1 cellular context compared by ENCODE assay signal in the genomic region with DNA sequence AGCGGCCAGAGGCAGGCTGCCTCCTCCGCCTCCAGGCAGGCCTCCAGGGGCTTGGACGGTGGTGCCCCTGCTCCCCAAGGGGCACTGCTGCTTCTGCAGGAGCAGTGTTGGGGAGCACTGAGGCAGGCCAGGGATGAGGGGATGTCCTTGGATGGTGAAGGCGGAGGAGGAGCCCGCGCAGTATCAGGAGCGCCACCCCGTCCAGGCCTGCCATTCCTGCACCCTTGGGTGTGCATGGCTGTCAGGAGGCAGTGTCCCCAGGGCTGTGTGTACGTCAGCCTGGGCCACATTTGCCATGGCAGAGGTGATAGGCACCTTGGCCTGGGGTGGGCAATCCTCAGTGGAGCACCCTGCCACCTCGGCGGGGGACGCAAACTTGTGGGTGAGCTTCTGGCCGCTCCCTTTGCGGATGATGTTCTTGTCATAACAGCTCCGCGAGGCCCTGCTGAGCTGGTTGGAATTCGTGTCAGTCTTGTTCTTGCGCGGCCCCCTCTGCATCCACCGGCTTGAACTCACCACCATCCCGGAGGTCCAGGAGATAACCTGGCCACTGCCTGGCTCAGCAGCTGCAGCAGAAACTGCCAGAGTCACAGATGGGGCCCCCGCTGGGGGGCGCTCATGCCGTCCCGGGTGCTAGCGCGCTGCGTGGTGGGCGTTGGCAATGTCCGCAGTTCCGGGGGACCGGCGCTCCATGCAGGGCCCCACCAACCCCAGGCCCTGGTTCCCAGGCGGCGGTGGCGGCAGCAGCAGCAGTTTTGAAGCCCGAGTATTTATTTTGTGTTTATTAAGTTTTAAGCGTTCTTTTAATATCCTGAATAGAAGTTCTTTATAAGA.
TF ChIP-seq lines count a peak whose summit lies in the region.

No MANE protein-coding gene starts in this region.

TF ChIP-seq in WTC11, 78 proteins besides CTCF, POLR2A, EP300 and RAD21 (continued from another document):
- TF ChIP-seq, protein P1, sequence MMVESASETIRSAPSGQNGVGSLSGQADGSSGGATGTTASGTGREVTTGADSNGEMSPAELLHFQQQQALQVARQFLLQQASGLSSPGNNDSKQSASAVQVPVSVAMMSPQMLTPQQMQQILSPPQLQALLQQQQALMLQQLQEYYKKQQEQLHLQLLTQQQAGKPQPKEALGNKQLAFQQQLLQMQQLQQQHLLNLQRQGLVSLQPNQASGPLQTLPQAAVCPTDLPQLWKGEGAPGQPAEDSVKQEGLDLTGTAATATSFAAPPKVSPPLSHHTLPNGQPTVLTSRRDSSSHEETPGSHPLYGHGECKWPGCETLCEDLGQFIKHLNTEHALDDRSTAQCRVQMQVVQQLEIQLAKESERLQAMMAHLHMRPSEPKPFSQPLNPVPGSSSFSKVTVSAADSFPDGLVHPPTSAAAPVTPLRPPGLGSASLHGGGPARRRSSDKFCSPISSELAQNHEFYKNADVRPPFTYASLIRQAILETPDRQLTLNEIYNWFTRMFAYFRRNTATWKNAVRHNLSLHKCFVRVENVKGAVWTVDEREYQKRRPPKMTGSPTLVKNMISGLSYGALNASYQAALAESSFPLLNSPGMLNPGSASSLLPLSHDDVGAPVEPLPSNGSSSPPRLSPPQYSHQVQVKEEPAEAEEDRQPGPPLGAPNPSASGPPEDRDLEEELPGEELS (CRISPR knock-in tag; IDR thresholded peaks at IDR 0.05) = no peak
- TF ChIP-seq, protein P2, sequence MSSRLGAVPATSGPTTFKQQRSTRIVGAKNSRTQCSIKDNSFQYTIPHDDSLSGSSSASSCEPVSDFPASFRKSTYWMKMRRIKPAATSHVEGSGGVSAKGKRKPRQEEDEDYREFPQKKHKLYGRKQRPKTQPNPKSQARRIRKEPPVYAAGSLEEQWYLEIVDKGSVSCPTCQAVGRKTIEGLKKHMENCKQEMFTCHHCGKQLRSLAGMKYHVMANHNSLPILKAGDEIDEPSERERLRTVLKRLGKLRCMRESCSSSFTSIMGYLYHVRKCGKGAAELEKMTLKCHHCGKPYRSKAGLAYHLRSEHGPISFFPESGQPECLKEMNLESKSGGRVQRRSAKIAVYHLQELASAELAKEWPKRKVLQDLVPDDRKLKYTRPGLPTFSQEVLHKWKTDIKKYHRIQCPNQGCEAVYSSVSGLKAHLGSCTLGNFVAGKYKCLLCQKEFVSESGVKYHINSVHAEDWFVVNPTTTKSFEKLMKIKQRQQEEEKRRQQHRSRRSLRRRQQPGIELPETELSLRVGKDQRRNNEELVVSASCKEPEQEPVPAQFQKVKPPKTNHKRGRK (CRISPR knock-in tag; IDR thresholded peaks at IDR 0.05; ENCODE audit: borderline replicate concordance) = no peak
- TF ChIP-seq JAZF1 (CRISPR knock-in tag; IDR thresholded peaks at IDR 0.05) (no peak), GABPB1 (CRISPR knock-in tag; IDR thresholded peaks at IDR 0.05) (no peak), HMGA2 (CRISPR knock-in tag; IDR thresholded peaks at IDR 0.05) (no peak), FOXK1 (CRISPR knock-in tag; IDR thresholded peaks at IDR 0.05) (no peak), SP1 (CRISPR knock-in tag; conservative IDR thresholded peaks at IDR 0.05) (no peak), ZNF232 (CRISPR knock-in tag; IDR thresholded peaks at IDR 0.05) (no peak), CREM (CRISPR knock-in tag; IDR thresholded peaks at IDR 0.05) (no peak), RORB (CRISPR knock-in tag; IDR thresholded peaks at IDR 0.05) (no peak)
- TF ChIP-seq, protein P3, sequence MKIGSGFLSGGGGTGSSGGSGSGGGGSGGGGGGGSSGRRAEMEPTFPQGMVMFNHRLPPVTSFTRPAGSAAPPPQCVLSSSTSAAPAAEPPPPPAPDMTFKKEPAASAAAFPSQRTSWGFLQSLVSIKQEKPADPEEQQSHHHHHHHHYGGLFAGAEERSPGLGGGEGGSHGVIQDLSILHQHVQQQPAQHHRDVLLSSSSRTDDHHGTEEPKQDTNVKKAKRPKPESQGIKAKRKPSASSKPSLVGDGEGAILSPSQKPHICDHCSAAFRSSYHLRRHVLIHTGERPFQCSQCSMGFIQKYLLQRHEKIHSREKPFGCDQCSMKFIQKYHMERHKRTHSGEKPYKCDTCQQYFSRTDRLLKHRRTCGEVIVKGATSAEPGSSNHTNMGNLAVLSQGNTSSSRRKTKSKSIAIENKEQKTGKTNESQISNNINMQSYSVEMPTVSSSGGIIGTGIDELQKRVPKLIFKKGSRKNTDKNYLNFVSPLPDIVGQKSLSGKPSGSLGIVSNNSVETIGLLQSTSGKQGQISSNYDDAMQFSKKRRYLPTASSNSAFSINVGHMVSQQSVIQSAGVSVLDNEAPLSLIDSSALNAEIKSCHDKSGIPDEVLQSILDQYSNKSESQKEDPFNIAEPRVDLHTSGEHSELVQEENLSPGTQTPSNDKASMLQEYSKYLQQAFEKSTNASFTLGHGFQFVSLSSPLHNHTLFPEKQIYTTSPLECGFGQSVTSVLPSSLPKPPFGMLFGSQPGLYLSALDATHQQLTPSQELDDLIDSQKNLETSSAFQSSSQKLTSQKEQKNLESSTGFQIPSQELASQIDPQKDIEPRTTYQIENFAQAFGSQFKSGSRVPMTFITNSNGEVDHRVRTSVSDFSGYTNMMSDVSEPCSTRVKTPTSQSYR (CRISPR knock-in tag; IDR thresholded peaks at IDR 0.05) = no peak
- TF ChIP-seq, protein P4, sequence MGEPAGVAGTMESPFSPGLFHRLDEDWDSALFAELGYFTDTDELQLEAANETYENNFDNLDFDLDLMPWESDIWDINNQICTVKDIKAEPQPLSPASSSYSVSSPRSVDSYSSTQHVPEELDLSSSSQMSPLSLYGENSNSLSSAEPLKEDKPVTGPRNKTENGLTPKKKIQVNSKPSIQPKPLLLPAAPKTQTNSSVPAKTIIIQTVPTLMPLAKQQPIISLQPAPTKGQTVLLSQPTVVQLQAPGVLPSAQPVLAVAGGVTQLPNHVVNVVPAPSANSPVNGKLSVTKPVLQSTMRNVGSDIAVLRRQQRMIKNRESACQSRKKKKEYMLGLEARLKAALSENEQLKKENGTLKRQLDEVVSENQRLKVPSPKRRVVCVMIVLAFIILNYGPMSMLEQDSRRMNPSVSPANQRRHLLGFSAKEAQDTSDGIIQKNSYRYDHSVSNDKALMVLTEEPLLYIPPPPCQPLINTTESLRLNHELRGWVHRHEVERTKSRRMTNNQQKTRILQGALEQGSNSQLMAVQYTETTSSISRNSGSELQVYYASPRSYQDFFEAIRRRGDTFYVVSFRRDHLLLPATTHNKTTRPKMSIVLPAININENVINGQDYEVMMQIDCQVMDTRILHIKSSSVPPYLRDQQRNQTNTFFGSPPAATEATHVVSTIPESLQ (CRISPR knock-in tag; IDR thresholded peaks at IDR 0.05) = no peak
- TF ChIP-seq, protein P5, sequence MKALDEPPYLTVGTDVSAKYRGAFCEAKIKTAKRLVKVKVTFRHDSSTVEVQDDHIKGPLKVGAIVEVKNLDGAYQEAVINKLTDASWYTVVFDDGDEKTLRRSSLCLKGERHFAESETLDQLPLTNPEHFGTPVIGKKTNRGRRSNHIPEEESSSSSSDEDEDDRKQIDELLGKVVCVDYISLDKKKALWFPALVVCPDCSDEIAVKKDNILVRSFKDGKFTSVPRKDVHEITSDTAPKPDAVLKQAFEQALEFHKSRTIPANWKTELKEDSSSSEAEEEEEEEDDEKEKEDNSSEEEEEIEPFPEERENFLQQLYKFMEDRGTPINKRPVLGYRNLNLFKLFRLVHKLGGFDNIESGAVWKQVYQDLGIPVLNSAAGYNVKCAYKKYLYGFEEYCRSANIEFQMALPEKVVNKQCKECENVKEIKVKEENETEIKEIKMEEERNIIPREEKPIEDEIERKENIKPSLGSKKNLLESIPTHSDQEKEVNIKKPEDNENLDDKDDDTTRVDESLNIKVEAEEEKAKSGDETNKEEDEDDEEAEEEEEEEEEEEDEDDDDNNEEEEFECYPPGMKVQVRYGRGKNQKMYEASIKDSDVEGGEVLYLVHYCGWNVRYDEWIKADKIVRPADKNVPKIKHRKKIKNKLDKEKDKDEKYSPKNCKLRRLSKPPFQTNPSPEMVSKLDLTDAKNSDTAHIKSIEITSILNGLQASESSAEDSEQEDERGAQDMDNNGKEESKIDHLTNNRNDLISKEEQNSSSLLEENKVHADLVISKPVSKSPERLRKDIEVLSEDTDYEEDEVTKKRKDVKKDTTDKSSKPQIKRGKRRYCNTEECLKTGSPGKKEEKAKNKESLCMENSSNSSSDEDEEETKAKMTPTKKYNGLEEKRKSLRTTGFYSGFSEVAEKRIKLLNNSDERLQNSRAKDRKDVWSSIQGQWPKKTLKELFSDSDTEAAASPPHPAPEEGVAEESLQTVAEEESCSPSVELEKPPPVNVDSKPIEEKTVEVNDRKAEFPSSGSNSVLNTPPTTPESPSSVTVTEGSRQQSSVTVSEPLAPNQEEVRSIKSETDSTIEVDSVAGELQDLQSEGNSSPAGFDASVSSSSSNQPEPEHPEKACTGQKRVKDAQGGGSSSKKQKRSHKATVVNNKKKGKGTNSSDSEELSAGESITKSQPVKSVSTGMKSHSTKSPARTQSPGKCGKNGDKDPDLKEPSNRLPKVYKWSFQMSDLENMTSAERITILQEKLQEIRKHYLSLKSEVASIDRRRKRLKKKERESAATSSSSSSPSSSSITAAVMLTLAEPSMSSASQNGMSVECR (CRISPR knock-in tag; IDR thresholded peaks at IDR 0.05; ENCODE audit: borderline replicate concordance) = no peak
